1 cellular context compared by ENCODE assay signal in genomic region chr4:81599646-81600231, GRCh38.
TF ChIP-seq lines count a peak whose summit lies in the region.

No MANE protein-coding gene starts in this region.

TF ChIP-seq in H1, 55 proteins besides CTCF, POLR2A, EP300 and RAD21 (continued from another document):
- TF ChIP-seq CTBP2 (IDR thresholded peaks at IDR 0.05; ENCODE audit: borderline replicate concordance, insufficient read depth, insufficient read length, low read length): no peak
- TF ChIP-seq TBP (IDR thresholded peaks at IDR 0.05; ENCODE audit: low read depth, low read length): no peak
- no peak for TF ChIP-seq USF2 (IDR thresholded peaks at IDR 0.05; ENCODE audit: low read length)
- TF ChIP-seq PHF8 (conservative IDR thresholded peaks at IDR 0.05; ENCODE audit: low read depth, low read length): no peak
- TF ChIP-seq BACH1 (IDR thresholded peaks at IDR 0.05; ENCODE audit: low read length): no peak
